ENCODE assay signal across 1 cellular context in genomic region chr15:74414081-74414580, GRCh38.
TF ChIP-seq lines count a peak whose summit lies in the region.

No MANE protein-coding gene starts in this region.

TF ChIP-seq in H1, 55 proteins besides CTCF, POLR2A, EP300 and RAD21:
- TF ChIP-seq CEBPB (IDR thresholded peaks at IDR 0.05; ENCODE audit: low read depth, low read length) (no peak), ATF3 (IDR thresholded peaks at IDR 0.05; ENCODE audit: insufficient read depth, low read depth, low read length) (no peak), HDAC2 (IDR thresholded peaks at IDR 0.05; ENCODE audit: borderline replicate concordance in 1 of 2, low read depth in 2 of 2, low read length in 2 of 2) (no peak), BRCA1 (IDR thresholded peaks at IDR 0.05; ENCODE audit: low read depth, low read length) (no peak), JUN (IDR thresholded peaks at IDR 0.05; ENCODE audit: low read depth, low read length) (no peak), RBBP5 (IDR thresholded peaks at IDR 0.05; ENCODE audit: borderline replicate concordance, low read depth, low read length) (no peak), RXRA (IDR thresholded peaks at IDR 0.05; ENCODE audit: insufficient read depth, low read depth, low read length) (no peak), TCF12 (IDR thresholded peaks at IDR 0.05; ENCODE audit: low read depth, low read length) (no peak), KDM5A (IDR thresholded peaks at IDR 0.05; ENCODE audit: low read length) (no peak)
